In genomic region chr2:134683561-134684112, GRCh38 we compare ENCODE assay signal across 9 cellular contexts. TPM values are rescaled to one million over a fixed set of nuclear protein-coding genes. Genes with fewer than 3 reads are reported as not detected.
DNase-seq lines count a peak whose midpoint lies in the region; ATAC-seq, FAIRE-seq and TF ChIP-seq lines count a peak whose summit lies in the region.
"Had no signal": no experiment of that assay in that cellular context is flagged by ENCODE, and none has a peak within 500 bp of the region (broad histone marks: within the 10 kb centered on the region; RNA-seq: fewer than 3 reads in every experiment).

No MANE protein-coding gene starts in this region.

- no peaks in the 10 kb centered on the region for H3K79me1 ChIP-seq in mesendoderm (ENCODE audit: low read length)

- ATAC-seq in GM18511 (IDR thresholded peaks at IDR 0.05; ENCODE audit: unreplicated experiment), result peak; percentile 81
- ATAC-seq in left lung, result peak; percentile 70

- H4K5ac ChIP-seq in mesendoderm (ENCODE audit: low read length), result no peak overlapping the region

- no peak overlapping the region for H3K4ac ChIP-seq in mesendoderm (ENCODE audit: low read depth, low read length)

- WGBS in mesendoderm (ENCODE audit: extremely low coverage, insufficient coverage, low lambda C conversion rate), result no CpG with 5 or more reads among the region's 2 CpGs

- no peak for TF ChIP-seq CTCF in left lung (IDR thresholded peaks at IDR 0.05)

- H3K18ac ChIP-seq in mesendoderm (ENCODE audit: low read length), result no peak overlapping the region

- H3K27me3 ChIP-seq in left lung (no peaks in the 10 kb centered on the region), mesendoderm (ENCODE audit: insufficient read depth, low read length, poor library complexity) (no peaks in the 10 kb centered on the region)

- peak; percentile 88 for FAIRE-seq in H54 (lab: Jason Lieb, UNC)

- no peak overlapping the region for H2BK120ac ChIP-seq in mesendoderm (ENCODE audit: low read depth, low read length)

- no peak for TF ChIP-seq POLR2A in H54 (IDR thresholded peaks at IDR 0.05; ENCODE audit: low read depth, low read length)

- no peak overlapping the region for H3K4me2 ChIP-seq in mesendoderm (ENCODE audit: low read length)

- no peak overlapping the region for H2BK5ac ChIP-seq in mesendoderm (ENCODE audit: low read length)

- H3K4me3 ChIP-seq in left lung, result no peak overlapping the region
- H3K4me3 ChIP-seq in mesendoderm (ENCODE audit: low read length), result no peak overlapping the region
- H3K4me3 ChIP-seq: GM23248 had no signal

- no peaks in the 10 kb centered on the region for H3K79me2 ChIP-seq in mesendoderm (ENCODE audit: control insufficient read depth, insufficient read depth, low read length)

- H3K23ac ChIP-seq in mesendoderm (ENCODE audit: low read length), result no peak overlapping the region

- H3K36me3 ChIP-seq in left lung, result no peaks in the 10 kb centered on the region
- no peaks in the 10 kb centered on the region for H3K36me3 ChIP-seq in mesendoderm (ENCODE audit: control insufficient read depth, insufficient read depth, low read length)

- no peaks in the 10 kb centered on the region for H3K9me3 ChIP-seq in left lung

- H3K4me1 ChIP-seq in left lung (peaks cover 4% of the 10 kb centered on the region in 2 donors), mesendoderm (ENCODE audit: control insufficient read depth, low read depth, low read length) (no peaks in the 10 kb centered on the region)

- no peak overlapping the region for H3K9ac ChIP-seq in mesendoderm (ENCODE audit: low read length)
- H3K9ac ChIP-seq: GM23248 had no signal

- H4K8ac ChIP-seq in mesendoderm (ENCODE audit: low read depth, low read length), result no peak overlapping the region

- intact Hi-C loops in left lung (cut with DNase I), result no loop called here

- DNase-seq in H54 (ENCODE audit: insufficient read length, low spot score) (peak; percentile 42), NCI-H2196 treated with DMSO at 0.1 percent for 48 hours (lab: John Stamatoyannopoulos, UW; ENCODE audit: unreplicated experiment) (peak; percentile 23), left lung (no peak), NCI-H1694 (lab: John Stamatoyannopoulos, UW) (no peak), mesendoderm (no peak), epidermal melanocyte (ENCODE audit: insufficient read length, low spot score) (no peak), C1 segment of cervical spinal cord (lab: John Stamatoyannopoulos, UW) (no peak)
- DNase-seq: GM23248 had no signal

- H2AK5ac ChIP-seq in mesendoderm (ENCODE audit: low read length), result no peak overlapping the region

- H3K56ac ChIP-seq in mesendoderm (ENCODE audit: low read length), result no peak overlapping the region

- H2BK15ac ChIP-seq in mesendoderm (replicated peaks; ENCODE audit: low read depth), result no peak overlapping the region

- H3K27ac ChIP-seq in left lung, result peak overlapping the region; percentile 10 to 43
- H3K27ac ChIP-seq in mesendoderm (ENCODE audit: low read depth, low read length), result no peak overlapping the region
- H3K27ac ChIP-seq: GM23248 had no signal

RNA-seq across cellular contexts. Expression of gene TMEM163, which starts 35.2 kb away (rescaled TPM):
- 10 to 100 TPM; 23.2 to 48.4 TPM for total RNA-seq in left lung
- polyA plus RNA-seq in mesendoderm (2013, experiment 1 of 2), result 0.25 TPM
- 0.15 TPM for polyA plus RNA-seq in mesendoderm (2013, experiment 2 of 2)
- total RNA-seq: GM23248 had no signal
- polyA plus RNA-seq: GM23248 had no signal

Comparison
In these comparisons a context has a peak if more than half of its experiments do, and no peak if none do; other contexts are left out.
1. DNase-seq: peak in H54 (single experiment) and NCI-H2196 treated with DMSO at 0.1 percent for 48 hours (single experiment); none in left lung (0 of 2), NCI-H1694 (single experiment), mesendoderm (single experiment), epidermal melanocyte (single experiment) and C1 segment of cervical spinal cord (0 of 14).